1 cellular context compared by ENCODE assay signal in genomic region chr22:30634477-30635233, GRCh38.
A peak's percentile ranks its signal among the peaks of the same experiment; 100 is the strongest.
TF ChIP-seq lines count a peak whose summit lies in the region.

No MANE protein-coding gene starts in this region.

TF ChIP-seq in K562, 482 proteins besides CTCF, POLR2A, EP300 and RAD21 (continues in another document):
- TF ChIP-seq NFRKB (IDR thresholded peaks at IDR 0.05; ENCODE audit: low read depth) (no peak), CHD7 (IDR thresholded peaks at IDR 0.05; ENCODE audit: low read depth, low read length) (no peak), MAZ (CRISPR knock-in tag; conservative IDR thresholded peaks at IDR 0.05 in 1 of 2, IDR thresholded peaks at IDR 0.05 in 1 of 2) (peak in 1 of 2 experiments; percentile 53; a peak in 1 of 4 replicates), ATF1 (CRISPR knock-in tag; IDR thresholded peaks at IDR 0.05) (no peak), ATF1 (tag; IDR thresholded peaks at IDR 0.05) (no peak), ZNF197 (CRISPR knock-in tag; IDR thresholded peaks at IDR 0.05; ENCODE audit: low read depth) (no peak), THRAP3 (IDR thresholded peaks at IDR 0.05; ENCODE audit: borderline replicate concordance) (no peak), CBFA2T3 (IDR thresholded peaks at IDR 0.05) (no peak), HMG20A (CRISPR knock-in tag; conservative IDR thresholded peaks at IDR 0.05) (no peak), MECOM (CRISPR knock-in tag; IDR thresholded peaks at IDR 0.05) (no peak), ZNF644 (tag; IDR thresholded peaks at IDR 0.05; ENCODE audit: low read depth) (no peak), STAT6 (CRISPR knock-in tag; IDR thresholded peaks at IDR 0.05) (no peak), MEIS2 (IDR thresholded peaks at IDR 0.05; ENCODE audit: partially characterized antibody) (peak; percentile 86), NONO (IDR thresholded peaks at IDR 0.05; ENCODE audit: low read depth in 2 of 2, low read length in 1 of 2) (no peak), BHLHE40 (IDR thresholded peaks at IDR 0.05; ENCODE audit: low read length) (peak; percentile 67), CLOCK (CRISPR knock-in tag; IDR thresholded peaks at IDR 0.05; ENCODE audit: borderline replicate concordance) (no peak), MAX (CRISPR knock-in tag; IDR thresholded peaks at IDR 0.05) (peak; percentile 39; the same call in 1 of the 2 replicates), BRF2 (IDR thresholded peaks at IDR 0.05; ENCODE audit: borderline replicate concordance, insufficient read depth, insufficient read length) (no peak), KHSRP (IDR thresholded peaks at IDR 0.05) (no peak), ZNF830 (CRISPR knock-in tag; IDR thresholded peaks at IDR 0.05) (no peak), PBX2 (CRISPR knock-in tag; IDR thresholded peaks at IDR 0.05; ENCODE audit: low read depth) (no peak), PBX2 (tag; conservative IDR thresholded peaks at IDR 0.05; ENCODE audit: low read depth) (peak; percentile 68), FOXK1 (CRISPR knock-in tag; IDR thresholded peaks at IDR 0.05; ENCODE audit: borderline replicate concordance) (0 out of 2 replicates have a peak, but pooled peaks have one; percentile 46), GTF2E2 (tag; IDR thresholded peaks at IDR 0.05) (no peak), SNIP1 (IDR thresholded peaks at IDR 0.05; ENCODE audit: low read depth) (no peak), ZNF124 (CRISPR knock-in tag; IDR thresholded peaks at IDR 0.05) (no peak), GMEB1 (CRISPR knock-in tag; IDR thresholded peaks at IDR 0.05) (no peak), STAG1 (CRISPR knock-in tag; IDR thresholded peaks at IDR 0.05; ENCODE audit: borderline replicate concordance) (peak; percentile 81; the same call in 1 of the 2 replicates), HDAC2 (IDR thresholded peaks at IDR 0.05) (no peak), DPF2 (IDR thresholded peaks at IDR 0.05) (no peak), MITF (IDR thresholded peaks at IDR 0.05) (peak; percentile 59; the same call in 1 of the 2 replicates)
